8 cellular contexts compared by ENCODE assay signal in the genomic region with DNA sequence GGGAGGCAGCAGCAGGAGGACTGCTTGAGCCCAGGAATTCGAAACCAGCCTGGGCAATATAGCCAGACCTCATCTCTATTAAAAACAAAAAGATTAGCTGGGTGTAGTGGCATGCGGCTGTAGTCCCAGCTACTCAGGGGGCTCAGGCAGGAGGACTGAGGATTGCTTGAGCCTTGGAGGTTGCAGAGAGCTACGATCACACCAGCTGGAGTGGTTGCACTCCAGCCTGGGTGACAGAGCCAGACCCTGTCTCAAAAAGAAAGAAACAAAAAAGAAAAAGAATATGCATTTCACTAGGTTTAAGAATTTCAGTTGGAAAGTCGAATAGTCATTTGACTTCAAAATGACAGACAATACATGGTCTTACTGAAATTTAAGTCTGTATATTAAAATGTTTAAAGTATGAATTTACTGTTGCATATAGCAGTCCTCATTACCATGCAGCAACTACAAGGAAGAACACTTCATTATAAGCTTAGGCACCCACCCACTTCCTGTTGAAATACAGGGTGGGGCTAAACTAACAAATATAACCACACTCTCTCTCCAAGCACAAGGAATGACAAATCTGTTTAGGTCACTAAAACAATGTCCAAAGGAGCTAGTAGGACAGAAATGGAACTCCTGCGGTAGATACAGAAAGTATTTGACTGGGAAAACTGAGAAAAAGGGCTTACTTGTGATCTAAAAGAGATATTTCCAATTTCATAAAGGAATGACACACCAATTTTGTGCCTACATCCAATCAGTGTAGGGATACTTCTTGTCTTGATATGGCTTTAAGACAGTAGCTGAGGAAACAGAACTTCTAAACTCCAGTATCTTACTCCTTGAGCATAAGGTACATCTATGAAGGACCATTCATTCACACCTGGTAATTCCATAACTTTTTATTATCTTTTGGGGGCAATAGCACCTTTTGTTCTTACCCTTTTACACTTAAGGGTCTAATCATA. TPM values are rescaled to one million over a fixed set of nuclear protein-coding genes. Genes with fewer than 3 reads are reported as not detected.
DNase-seq lines count a peak whose midpoint lies in the region; ATAC-seq and TF ChIP-seq lines count a peak whose summit lies in the region.

No MANE protein-coding gene starts in this region.

- peaks cover 33% of the 10 kb centered on the region for H3K4me1 ChIP-seq in PC-3 (ENCODE audit: insufficient read depth, low read length)
- peaks cover 44 to 56% of the 10 kb centered on the region in 2 donors for H3K4me1 ChIP-seq in mucosa of rectum (ENCODE audit: control insufficient read depth in 2 of 2, insufficient read depth in 2 of 2, low read length in 2 of 2)

- H3K27me3 ChIP-seq in PC-3 (ENCODE audit: low read length) (no peaks in the 10 kb centered on the region), mucosa of rectum (ENCODE audit: control insufficient read depth in 2 of 2, insufficient read depth in 2 of 2, low read length in 2 of 2) (no peaks in the 10 kb centered on the region)

- intact Hi-C loops in PC-3 (cut with micrococcal nuclease): no loop called here

- no peaks in the 10 kb centered on the region for H4K20me1 ChIP-seq in PC-3 (ENCODE audit: low read length)

- H3K9me3 ChIP-seq in PC-3 (ENCODE audit: low read length) (no peaks in the 10 kb centered on the region), mucosa of rectum (ENCODE audit: control insufficient read depth in 2 of 2, low read length in 2 of 2) (no peaks in the 10 kb centered on the region)

- CTCF ChIA-PET in PC-3 (lab: Charles Lee): interaction anchor here (0.6 to 0.8 kb wide), 5 partner anchors 20 to 247 kb away, joined by 3 to 5 read pairs (median 3); partner anchors contain the start of gene AHDC1

- H2AFZ ChIP-seq in PC-3 (ENCODE audit: low read length): no peak overlapping the region

- H3K27ac ChIP-seq in PC-3 (ENCODE audit: low read length) (peak overlapping the region; percentile 52), coronary artery (peak overlapping the region; percentile 60 to 76), mucosa of rectum (ENCODE audit: low read depth in 2 of 2, low read length in 2 of 2) (peak overlapping the region; percentile 84 to 91)

- no peak overlapping the region; the same call in 1 of the 2 replicates for H3K9ac ChIP-seq in PC-3 (ENCODE audit: low read length)
- H3K9ac ChIP-seq in mucosa of rectum (ENCODE audit: low read depth in 1 of 2, low read length in 2 of 2): peak overlapping the region; percentile 44 to 49

- H3K36me3 ChIP-seq in PC-3 (ENCODE audit: low read depth, low read length) (peaks cover 11% of the 10 kb centered on the region; the same call in 1 of the 2 replicates), mucosa of rectum (ENCODE audit: control insufficient read depth in 2 of 2, insufficient read depth in 2 of 2, low read length in 2 of 2) (no peaks in the 10 kb centered on the region)

- BruUV-seq in PC-3 (replicated peaks; lab: Mats Ljungman, UMichigan): TSS peak; percentile 95

- no peaks in the 10 kb centered on the region for H3K9me2 ChIP-seq in PC-3 (replicated peaks; ENCODE audit: low read length)

- POLR2A ChIA-PET in PC-3 (lab: Charles Lee; ENCODE audit: unreplicated experiment): interaction anchor here (0.6 to 0.7 kb wide), 3 partner anchors 21 to 54 kb away, joined by 3 to 4 read pairs (median 3); partner anchors contain the start of gene WASF2

- peak; percentile 54 for DNase-seq in SIG-M5 treated with dmso at 0.1 percent for 504 hours (lab: John Stamatoyannopoulos, UW; ENCODE audit: unreplicated experiment)
- DNase-seq in SIG-M5 (lab: John Stamatoyannopoulos, UW): no peak
- DNase-seq in PC-3: peak; percentile 75
- DNase-seq in coronary artery (ENCODE audit: low spot score): no peak
- DNase-seq in NCI-H2227 treated with DMSO at 0.1 percent for 48 hours (lab: John Stamatoyannopoulos, UW): no peak
- DNase-seq in NCI-H2081 (lab: John Stamatoyannopoulos, UW): no peak
- no peak for DNase-seq in GM13976 (ENCODE audit: low spot score)

- in situ Hi-C loops in GM13976 (cut with MboI; ENCODE audit: low sequenced_read_pairs, unreplicated experiment): no loop called here

- H3K4me3 ChIP-seq in PC-3 (ENCODE audit: low read length) (peak overlapping the region; percentile 4; the same call in 1 of the 2 replicates), coronary artery (peak overlapping the region; percentile 25), mucosa of rectum (ENCODE audit: low read length in 2 of 2) (peak overlapping the region; percentile 27 to 30)

- no peaks in the 10 kb centered on the region for H3F3A ChIP-seq in PC-3 (ENCODE audit: low read length, unreplicated experiment)

- H3K4me2 ChIP-seq in PC-3 (ENCODE audit: low read length): peak overlapping the region; percentile 60

- peaks cover 89% of the 10 kb centered on the region for H3K79me2 ChIP-seq in PC-3 (ENCODE audit: low read length)

- TF ChIP-seq CTCF in PC-3 (conservative IDR thresholded peaks at IDR 0.05; ENCODE audit: low read depth, low read length) (no peak), coronary artery (IDR thresholded peaks at IDR 0.05) (no peak), GM13976 (IDR thresholded peaks at IDR 0.05; ENCODE audit: borderline replicate concordance, control extremely low read depth, extremely low read depth, insufficient read depth, missing control alignments) (no peak)

- ATAC-seq in PC-3: peak; percentile 93

RNA-seq across cellular contexts. Expression of gene GPR3, which starts 44.1 kb away (rescaled TPM):
- total RNA-seq in PC-3 (2014; rRNA removed): 4.7 TPM in 2 replicates

RNA-seq across cellular contexts. Expression of gene CD164L2, which starts 53.3 kb away (rescaled TPM):
- 0.40 and 0.47 TPM in 2 replicates for total RNA-seq in PC-3 (2014; rRNA removed)

RNA-seq across cellular contexts. Expression of gene WASF2, which starts 53.5 kb away (rescaled TPM):
- total RNA-seq in PC-3 (2014; rRNA removed): 20.7 and 32.4 TPM in 2 replicates

Comparison
In these comparisons a context has a peak if more than half of its experiments do, and no peak if none do; other contexts are left out.
1. DNase-seq: peak in SIG-M5 treated with dmso at 0.1 percent for 504 hours (single experiment) and PC-3 (single experiment); none in SIG-M5 (single experiment), coronary artery (single experiment), NCI-H2227 treated with DMSO at 0.1 percent for 48 hours (single experiment), NCI-H2081 (0 of 2) and GM13976 (single experiment).
2. Peak in every context shown above with its lines, with median percentiles within 50 percentile points of each other: H3K27ac ChIP-seq and H3K4me3 ChIP-seq.